33 cellular contexts compared by ENCODE assay signal in genomic region chr22:36968249-36968964, GRCh38. TPM values are rescaled to one million over a fixed set of nuclear protein-coding genes. Genes with fewer than 3 reads are reported as not detected.
DNase-seq lines count a peak whose midpoint lies in the region; ATAC-seq, FAIRE-seq and TF ChIP-seq lines count a peak whose summit lies in the region.
"Had no signal": no experiment of that assay in that cellular context is flagged by ENCODE, and none has a peak within 500 bp of the region (broad histone marks: within the 10 kb centered on the region; RNA-seq: fewer than 3 reads in every experiment).

No MANE protein-coding gene starts in this region.

- H3K79me2 ChIP-seq in K562 (ENCODE audit: control insufficient read depth, insufficient read depth, low read length): no peaks in the 10 kb centered on the region

- H2AFZ ChIP-seq in K562 (ENCODE audit: low read depth, low read length): no peak overlapping the region

- WGBS in K562 (ENCODE audit: insufficient coverage, low coverage, missing lambda C conversion rate): 20% methylated on average over 5 of the region's 5 CpGs

- CTCF ChIA-PET in HEK293 (lab: Yijun Ruan, JAX): interaction anchor here (0.6 to 5.9 kb wide), 4 partner anchors 9 to 154 kb away, joined by 3 to 38 read pairs (median 8); no protein-coding TSS in a partner anchor
- CTCF ChIA-PET in HEK293T (lab: Yijun Ruan, JAX): interaction anchor here (1.7 kb wide), 1 partner anchor 9 kb away, joined by 7 read pairs; no protein-coding TSS in a partner anchor
- CTCF ChIA-PET in K562 (lab: Yijun Ruan, JAX; ENCODE audit: low intra/inter-chr PET ratio): no interaction called here

- no peaks in the 10 kb centered on the region for H3K9me3 Mint-ChIP-seq in chondrocyte (ENCODE audit: low read depth)
- H3K9me3 Mint-ChIP-seq: CD4-positive, alpha-beta memory T cell; CD4-positive, CD25-positive, alpha-beta regulatory T cell; CD8-positive, alpha-beta memory T cell had no signal

- H3K36me3 Mint-ChIP-seq in chondrocyte (ENCODE audit: low read depth): peaks cover 3% of the 10 kb centered on the region
- H3K36me3 Mint-ChIP-seq: CD14-positive monocyte; CD4-positive, alpha-beta memory T cell; CD4-positive, CD25-positive, alpha-beta regulatory T cell; CD8-positive, alpha-beta memory T cell had no signal

- H3K4me2 ChIP-seq in K562 (ENCODE audit: insufficient read depth, low read length): no peak overlapping the region
- H3K4me2 ChIP-seq: BLaER1 had no signal

- H3K4me3 ChIP-seq in HEK293 (ENCODE audit: low read depth, low read length) (no peak overlapping the region), K562 (no peak overlapping the region), neutrophil (ENCODE audit: low read depth in 1 of 2, low read length in 1 of 2) (no peak overlapping the region)
- H3K4me3 ChIP-seq: BLaER1, GM12878 had no signal

- no peak overlapping the region for H3K4me3 Mint-ChIP-seq in chondrocyte (ENCODE audit: unreplicated experiment)
- H3K4me3 Mint-ChIP-seq: CD4-positive, alpha-beta memory T cell; CD4-positive, CD25-positive, alpha-beta regulatory T cell; CD8-positive, alpha-beta memory T cell had no signal

- TF ChIP-seq EP300 in K562 (IDR thresholded peaks at IDR 0.05; ENCODE audit: low read length): no peak

- TF ChIP-seq POLR2A in K562 (conservative IDR thresholded peaks at IDR 0.05): no peak

- BruUV-seq in K562 (replicated peaks; lab: Mats Ljungman, UMichigan): no TSS peak

- H3K27ac Mint-ChIP-seq in chondrocyte (ENCODE audit: unreplicated experiment): no peak overlapping the region
- H3K27ac Mint-ChIP-seq: CD4-positive, alpha-beta memory T cell; CD4-positive, CD25-positive, alpha-beta regulatory T cell; CD8-positive, alpha-beta memory T cell had no signal

- intact Hi-C loops in K562 (cut with micrococcal nuclease): no loop called here

- H3K27ac ChIP-seq in HEK293 (ENCODE audit: extremely low read depth, low read depth, low read length) (no peak overlapping the region), K562 (ENCODE audit: extremely low read depth, low read depth, low read length) (no peak overlapping the region), neutrophil (peak overlapping the region; percentile 70)
- H3K27ac ChIP-seq: BLaER1 had no signal

- no peaks in the 10 kb centered on the region for H4K20me1 ChIP-seq in K562 (replicated peaks; ENCODE audit: control insufficient read depth, insufficient read depth, low read length)
- H4K20me1 ChIP-seq: BLaER1 had no signal

- no peak overlapping the region for H3K9ac ChIP-seq in K562 (ENCODE audit: insufficient read depth in 1 of 2, low read depth in 2 of 2, low read length in 2 of 2)
- H3K9ac ChIP-seq: BLaER1 had no signal

- no peak for DNase-seq in HEK293T (ENCODE audit: extremely low spot score)
- no peak for DNase-seq in K562 (ENCODE audit: extremely low read depth in 1 of 4, low spot score in 3 of 4)
- DNase-seq in chondrocyte (ENCODE audit: low spot score): no peak
- DNase-seq in stimulated activated naive CD4-positive, alpha-beta T cell (lab: John Stamatoyannopoulos, UW): no peak
- no peak for DNase-seq in NCI-H1105 (lab: John Stamatoyannopoulos, UW)
- DNase-seq: 8988T; ACHN; BE2C; C1 segment of cervical spinal cord; CD4-positive, alpha-beta memory T cell; CD4-positive, CD25-positive, alpha-beta regulatory T cell; CD8-positive, alpha-beta memory T cell; COR-L47; DMS 273 treated with DMSO at 0.1 percent for 48 hours; DMS153; DMS53; DMS79; DND-41; EL; GDM1 had no signal

- FAIRE-seq in K562 (lab: Jason Lieb, UNC): no peak
- FAIRE-seq: A204.1, GM12878, GM12892, GM18507, GM19239 had no signal

- no peak for TF ChIP-seq CTCF in HEK293 (tag by site-specific recombination; IDR thresholded peaks at IDR 0.05)
- no peak for TF ChIP-seq CTCF in K562 (IDR thresholded peaks at IDR 0.05 in 2 of 3, conservative IDR thresholded peaks at IDR 0.05 in 1 of 3; ENCODE audit: insufficient read depth in 2 of 3, low read depth in 1 of 3, low read length in 3 of 3)
- TF ChIP-seq CTCF in neutrophil (IDR thresholded peaks at IDR 0.05): no peak
- no peak for TF ChIP-seq CTCF in chondrocyte (IDR thresholded peaks at IDR 0.05)

- no peak for TF ChIP-seq RAD21 in K562 (CRISPR knock-in tag; conservative IDR thresholded peaks at IDR 0.05 in 1 of 2, IDR thresholded peaks at IDR 0.05 in 1 of 2)

- no peaks in the 10 kb centered on the region for H3K9me1 ChIP-seq in K562 (ENCODE audit: control insufficient read depth, insufficient read depth, low read length)

- in situ Hi-C loops in K562 (cut with MboI): no loop called here

- H3K36me3 ChIP-seq in HEK293 (ENCODE audit: control insufficient read depth in 2 of 2, insufficient read depth in 1 of 2, low read length in 2 of 2) (no peaks in the 10 kb centered on the region), K562 (ENCODE audit: control insufficient read depth, insufficient read depth, low read length) (no peaks in the 10 kb centered on the region), neutrophil (no peaks in the 10 kb centered on the region)
- H3K36me3 ChIP-seq: BE2C, BLaER1 had no signal

- peaks cover 50% of the 10 kb centered on the region for H3K27me3 Mint-ChIP-seq in chondrocyte (ENCODE audit: low read depth)

- no peaks in the 10 kb centered on the region; a peak in 2 of 5 replicates for H3K27me3 ChIP-seq in K562 (ENCODE audit: control insufficient read depth in 2 of 2, insufficient read depth in 2 of 2, low read length in 2 of 2)
- H3K27me3 ChIP-seq in neutrophil: no peaks in the 10 kb centered on the region
- H3K27me3 ChIP-seq: BLaER1 had no signal

- H3K4me1 Mint-ChIP-seq in chondrocyte (ENCODE audit: low read depth): no peaks in the 10 kb centered on the region
- H3K4me1 Mint-ChIP-seq: CD4-positive, alpha-beta memory T cell; CD4-positive, CD25-positive, alpha-beta regulatory T cell; CD8-positive, alpha-beta memory T cell had no signal

- H3K4me1 ChIP-seq in HEK293 (ENCODE audit: control insufficient read depth, insufficient read depth, low read length) (no peaks in the 10 kb centered on the region), K562 (replicated peaks in 1 of 2; ENCODE audit: control insufficient read depth in 2 of 2, insufficient read depth in 2 of 2, low read length in 2 of 2) (no peaks in the 10 kb centered on the region; a peak in 1 of 5 replicates), neutrophil (ENCODE audit: control insufficient read depth in 1 of 2, insufficient read depth in 1 of 2, low read depth in 1 of 2, low read length in 1 of 2) (peaks cover 52 to 65% of the 10 kb centered on the region in 2 experiments)
- H3K4me1 ChIP-seq: BE2C, BLaER1 had no signal

- H3K9me3 ChIP-seq in HEK293 (ENCODE audit: control insufficient read depth, insufficient read depth, low read depth, low read length) (no peaks in the 10 kb centered on the region), K562 (replicated peaks; ENCODE audit: control insufficient read depth, insufficient read depth, low read depth, low read length) (no peaks in the 10 kb centered on the region), neutrophil (no peaks in the 10 kb centered on the region)
- H3K9me3 ChIP-seq: BE2C, BLaER1 had no signal

- POLR2A ChIA-PET in HEK293 (lab: Yijun Ruan, JAX): no interaction called here
- POLR2A ChIA-PET in HEK293T (lab: Yijun Ruan, JAX): no interaction called here
- POLR2A ChIA-PET in K562 (lab: Yijun Ruan, JAX): interaction anchor here (1.0 to 1.3 kb wide), 2 partner anchors 9 kb away, joined by 3 to 6 read pairs; no protein-coding TSS in a partner anchor

- ATAC-seq in K562: no peak
- ATAC-seq: GM12878 had no signal

RNA-seq across cellular contexts. Expression of gene TST, which starts 50.8 kb away (rescaled TPM):
- total RNA-seq in K562 (2011; cell fraction: chromatin; rRNA removed; ENCODE audit: low replicate concordance): 2.6 and 16.9 TPM in 2 replicates
- 23.8 and 27.2 TPM in 2 replicates for total RNA-seq in K562 (2011; cell fraction: nucleolus; rRNA removed)
- total RNA-seq in K562 (2011; cell fraction: nucleoplasm; rRNA removed): 7.9 and 8.0 TPM in 2 replicates
- total RNA-seq in K562 (2014; rRNA removed): 26.7 and 26.9 TPM in 2 replicates
- total RNA-seq in K562 (2014; rRNA removed; fragmentation: Illumina TruSeq; extraction: Trizol): 4.1 and 5.7 TPM in 2 replicates
- 12.4 and 13.1 TPM in 2 replicates for total RNA-seq in K562 (2015; rRNA removed; fragmentation: Illumina TruSeq; extraction: Trizol)
- 23.1 and 23.8 TPM in 2 replicates for total RNA-seq in K562 (2021)
- polyA plus RNA-seq in K562 (2011; rRNA removed): 14.0 and 18.6 TPM in 2 replicates
- polyA plus RNA-seq in K562 (2011; cell fraction: cytosol; rRNA removed): 23.0 and 51.6 TPM in 2 replicates
- 10.6 and 13.0 TPM in 2 replicates for polyA plus RNA-seq in K562 (2011; cell fraction: nucleus; rRNA removed)
- polyA plus RNA-seq in K562 (2012): 13.1 and 24.0 TPM in 2 replicates
- 7.7 and 14.4 TPM in 2 replicates for polyA plus RNA-seq in K562 (2014; fragmentation: Illumina TruSeq; extraction: Trizol)
- polyA plus RNA-seq in K562 (2014; fragmentation: Nextera tagmentation; extraction: Ambion mirVana): 1 to 10 TPM; 1.4 to 4.3 TPM
- polyA plus RNA-seq in K562 (2014; rRNA removed): 19.7 and 26.1 TPM in 2 replicates
- polyA minus RNA-seq in K562 (2011; rRNA and poly(A)+ RNA removed): 4.4 and 5.5 TPM in 2 replicates
- polyA minus RNA-seq in K562 (2011; cell fraction: cytosol; rRNA and poly(A)+ RNA removed): 10.1 and 12.3 TPM in 2 replicates
- 13.2 and 18.7 TPM in 2 replicates for polyA minus RNA-seq in K562 (2011; cell fraction: nucleus; rRNA and poly(A)+ RNA removed)
- total RNA-seq in chondrocyte: 17.8 to 25.3 TPM (median 24.9 TPM) in 3 replicates
- total RNA-seq: CD4-positive, CD25-positive, alpha-beta regulatory T cell had no signal

RNA-seq across cellular contexts. Expression of gene MPST, which starts 51.1 kb away (rescaled TPM):
- total RNA-seq in K562 (2011; cell fraction: chromatin; rRNA removed; ENCODE audit: low replicate concordance): 23.7 and 51.5 TPM in 2 replicates
- total RNA-seq in K562 (2011; cell fraction: nucleolus; rRNA removed): 38.4 and 40.9 TPM in 2 replicates
- total RNA-seq in K562 (2011; cell fraction: nucleoplasm; rRNA removed): 34.5 and 45.6 TPM in 2 replicates
- total RNA-seq in K562 (2014; rRNA removed) (104 and 117 TPM in 2 replicates), K562 (2014; rRNA removed; fragmentation: Illumina TruSeq; extraction: Trizol) (6.7 and 8.1 TPM in 2 replicates), K562 (2015; rRNA removed; fragmentation: Illumina TruSeq; extraction: Trizol) (24.3 and 25.3 TPM in 2 replicates), K562 (2021) (66.8 and 68.2 TPM in 2 replicates), chondrocyte (51.0 to 71.4 TPM (median 68.9 TPM) in 3 replicates)
- polyA plus RNA-seq in K562 (2011; rRNA removed) (24.8 and 34.6 TPM in 2 replicates), K562 (2014; fragmentation: Illumina TruSeq; extraction: Trizol) (11.2 and 24.8 TPM in 2 replicates), K562 (2014; fragmentation: Nextera tagmentation; extraction: Ambion mirVana) (1 to 10 TPM in 1 of 2 experiments, under 1 TPM in 1; 0.65 to 1.3 TPM), K562 (2014; rRNA removed) (78.5 and 88.1 TPM in 2 replicates)
- polyA plus RNA-seq in K562 (2011; cell fraction: cytosol; rRNA removed): 49.5 and 189 TPM in 2 replicates
- polyA plus RNA-seq in K562 (2011; cell fraction: nucleus; rRNA removed): 50.2 and 71.7 TPM in 2 replicates
- polyA plus RNA-seq in K562 (2012): 35.2 and 62.2 TPM in 2 replicates
- 8.4 and 10.2 TPM in 2 replicates for polyA minus RNA-seq in K562 (2011; rRNA and poly(A)+ RNA removed)
- polyA minus RNA-seq in K562 (2011; cell fraction: cytosol; rRNA and poly(A)+ RNA removed): 22.6 and 34.3 TPM in 2 replicates
- 12.7 and 15.7 TPM in 2 replicates for polyA minus RNA-seq in K562 (2011; cell fraction: nucleus; rRNA and poly(A)+ RNA removed)

RNA-seq across cellular contexts. Expression of gene CSF2RB, which starts 55.0 kb away (rescaled TPM):
- not detected in 2 replicates for total RNA-seq in K562 (2011; cell fraction: chromatin; rRNA removed; ENCODE audit: low replicate concordance)
- under 0.01 TPM in 1 of 2 replicates, not detected in the other for total RNA-seq in K562 (2011; cell fraction: nucleolus; rRNA removed)
- total RNA-seq in K562 (2011; cell fraction: nucleoplasm; rRNA removed): not detected in 2 replicates
- total RNA-seq in K562 (2014; rRNA removed): 0.36 and 0.61 TPM in 2 replicates
- 0.26 and 0.29 TPM in 2 replicates for total RNA-seq in K562 (2014; rRNA removed; fragmentation: Illumina TruSeq; extraction: Trizol)
- 0.62 and 0.72 TPM in 2 replicates for total RNA-seq in K562 (2015; rRNA removed; fragmentation: Illumina TruSeq; extraction: Trizol)
- total RNA-seq in K562 (2021): 0.60 and 1.0 TPM in 2 replicates
- 0.04 and 0.16 TPM in 2 replicates for polyA plus RNA-seq in K562 (2011; rRNA removed)
- 0.12 and 0.24 TPM in 2 replicates for polyA plus RNA-seq in K562 (2011; cell fraction: cytosol; rRNA removed)
- 0.17 and 0.20 TPM in 2 replicates for polyA plus RNA-seq in K562 (2011; cell fraction: nucleus; rRNA removed)
- 0.48 and 1.3 TPM in 2 replicates for polyA plus RNA-seq in K562 (2012)
- polyA plus RNA-seq in K562 (2014; fragmentation: Illumina TruSeq; extraction: Trizol): 0.54 and 0.62 TPM in 2 replicates
- polyA plus RNA-seq in K562 (2014; fragmentation: Nextera tagmentation; extraction: Ambion mirVana): under 1 TPM; 0.06 to 0.07 TPM
- 0.54 and 0.74 TPM in 2 replicates for polyA plus RNA-seq in K562 (2014; rRNA removed)
- 0.07 and 0.09 TPM in 2 replicates for polyA minus RNA-seq in K562 (2011; rRNA and poly(A)+ RNA removed)
- not detected in 2 replicates for polyA minus RNA-seq in K562 (2011; cell fraction: cytosol; rRNA and poly(A)+ RNA removed)
- polyA minus RNA-seq in K562 (2011; cell fraction: nucleus; rRNA and poly(A)+ RNA removed): 0.13 and 0.22 TPM in 2 replicates
- 0.05 to 0.19 TPM (median 0.08 TPM) in 3 replicates for total RNA-seq in chondrocyte
- total RNA-seq: A673, Daoy, G401 had no signal
- polyA plus RNA-seq: AG04450 had no signal
